ENCODE assay signal across 8 cellular contexts in the genomic region with DNA sequence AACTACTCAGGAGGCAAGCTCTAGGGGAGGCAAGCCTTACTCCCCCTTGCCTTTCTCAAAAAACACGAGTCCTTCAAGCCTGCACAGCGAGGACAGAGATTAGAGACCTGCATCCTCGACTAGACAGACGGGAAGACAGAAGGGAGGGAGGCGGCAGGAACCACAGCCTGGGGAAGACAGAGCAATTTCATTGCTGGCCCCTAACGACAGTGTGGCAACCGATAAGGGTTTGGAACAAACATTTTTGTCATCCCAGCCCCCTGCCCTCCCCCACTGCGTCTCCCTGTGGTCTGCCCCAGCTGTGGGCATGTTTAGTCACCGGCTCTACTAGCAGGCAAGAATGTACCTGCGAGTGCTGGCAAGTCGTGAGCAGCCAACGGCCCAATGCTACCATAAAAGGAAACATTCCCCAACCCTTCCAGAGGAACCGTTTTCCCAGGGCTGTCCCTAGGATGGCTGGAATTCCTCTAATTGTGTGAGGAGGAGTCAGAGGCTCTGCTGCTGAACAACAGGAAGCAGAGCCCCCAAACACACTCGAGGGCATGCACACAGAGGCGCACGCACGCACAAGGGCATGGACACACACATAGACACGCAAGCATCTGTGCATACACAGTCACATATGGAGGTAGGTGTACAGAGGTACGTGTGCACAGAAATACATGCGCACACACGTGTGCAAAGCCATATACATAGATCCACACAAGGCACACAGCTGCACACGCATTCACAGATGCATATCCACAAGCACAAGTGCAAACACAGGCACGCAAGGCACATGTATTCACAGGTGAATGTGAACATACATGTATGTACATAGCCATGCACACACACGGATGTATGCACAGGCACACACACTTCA. TPM values are rescaled to one million over a fixed set of nuclear protein-coding genes. Genes with fewer than 3 reads are reported as not detected.
A peak's percentile ranks its signal among the peaks of the same experiment; 100 is the strongest.
DNase-seq lines count a peak whose midpoint lies in the region; ATAC-seq, FAIRE-seq and TF ChIP-seq lines count a peak whose summit lies in the region.

No MANE protein-coding gene starts in this region.

- ATAC-seq in GM21786 (IDR thresholded peaks at IDR 0.05; ENCODE audit: unreplicated experiment) (no peak), HG03378 (IDR thresholded peaks at IDR 0.05; ENCODE audit: unreplicated experiment) (no peak)

- H3K4me1 ChIP-seq in HUES64 (ENCODE audit: insufficient read depth, low read length), result peaks cover 57% of the 10 kb centered on the region
- peaks cover 100% of the 10 kb centered on the region for H3K4me1 ChIP-seq in astrocyte (ENCODE audit: insufficient read depth, low read length)
- peaks cover 50% of the 10 kb centered on the region for H3K4me1 ChIP-seq in iPS-18a (ENCODE audit: control insufficient read depth, low read depth, low read length)
- H3K4me1 ChIP-seq in spleen, result peaks cover 91 to 100% (median 99%) of the 10 kb centered on the region in 6 donors

- peaks cover 77% of the 10 kb centered on the region for H3K36me3 ChIP-seq in HUES64 (ENCODE audit: insufficient read depth, low read length)
- peaks cover 64% of the 10 kb centered on the region for H3K36me3 ChIP-seq in astrocyte (ENCODE audit: insufficient read depth, low read length)
- peaks cover 34% of the 10 kb centered on the region for H3K36me3 ChIP-seq in iPS-18a (ENCODE audit: control insufficient read depth, low read depth, low read length)
- peaks cover 0 to 89% (median 55%) of the 10 kb centered on the region in 6 donors for H3K36me3 ChIP-seq in spleen

- TF ChIP-seq CTCF in astrocyte (IDR thresholded peaks at IDR 0.05; ENCODE audit: insufficient read depth, low read depth, low read length) (no peak), spleen (IDR thresholded peaks at IDR 0.05 in 8 of 11, conservative IDR thresholded peaks at IDR 0.05 in 3 of 11) (no peak)

- peak overlapping the region; percentile 98 for H3K27ac Mint-ChIP-seq in astrocyte (ENCODE audit: unreplicated experiment)

- H3K79me2 ChIP-seq in astrocyte (ENCODE audit: insufficient read depth, low read length), result peaks cover 99% of the 10 kb centered on the region

- H3K9ac ChIP-seq in HUES64 (ENCODE audit: low read depth, low read length) (peak overlapping the region; percentile 82), astrocyte (ENCODE audit: low read length) (peak overlapping the region; percentile 92), iPS-18a (ENCODE audit: low read length) (peak overlapping the region; percentile 76)

- H3K27ac ChIP-seq in HUES64 (ENCODE audit: low read depth, low read length), result peak overlapping the region; percentile 94
- H3K27ac ChIP-seq in astrocyte (ENCODE audit: low read depth, low read length), result peak overlapping the region; percentile 99
- peak overlapping the region; percentile 97 for H3K27ac ChIP-seq in iPS-18a (ENCODE audit: low read length)
- H3K27ac ChIP-seq in spleen, result peak overlapping the region; percentile 89 to 97 (median 94)

- peak overlapping the region; percentile 73 for H3K4me3 Mint-ChIP-seq in astrocyte (ENCODE audit: unreplicated experiment)

- TF ChIP-seq POLR2A in spleen (IDR thresholded peaks at IDR 0.05), result no peak

- peaks cover 95% of the 10 kb centered on the region for H3K4me1 Mint-ChIP-seq in astrocyte (ENCODE audit: low read depth, unreplicated experiment)

- H3K9me3 Mint-ChIP-seq in astrocyte (ENCODE audit: unreplicated experiment), result no peaks in the 10 kb centered on the region

- H3K27me3 ChIP-seq in HUES64 (ENCODE audit: insufficient read depth, low read length), result no peaks in the 10 kb centered on the region
- no peaks in the 10 kb centered on the region for H3K27me3 ChIP-seq in astrocyte (ENCODE audit: insufficient read depth, low read length)
- no peaks in the 10 kb centered on the region for H3K27me3 ChIP-seq in iPS-18a (ENCODE audit: control insufficient read depth, insufficient read depth, low read length)
- no peaks in the 10 kb centered on the region for H3K27me3 ChIP-seq in spleen (replicated peaks in 1 of 7)

- H3K4me2 ChIP-seq in astrocyte (ENCODE audit: low read length), result peak overlapping the region; percentile 75

- no peaks in the 10 kb centered on the region for H3K9me3 ChIP-seq in HUES64 (ENCODE audit: insufficient read depth, low read depth, low read length)
- no peaks in the 10 kb centered on the region for H3K9me3 ChIP-seq in astrocyte (ENCODE audit: insufficient read depth, low read depth, low read length)
- H3K9me3 ChIP-seq in iPS-18a (ENCODE audit: control insufficient read depth, low read depth, low read length), result no peaks in the 10 kb centered on the region
- H3K9me3 ChIP-seq in spleen, result no peaks in the 10 kb centered on the region

- peaks cover 59% of the 10 kb centered on the region for H4K20me1 ChIP-seq in astrocyte (ENCODE audit: insufficient read depth, low read length)

- WGBS in HUES64, result 26% methylated on average over 23 of the region's 24 CpGs
- 22 to 30% (median 25%) methylated on average over 23 to 24 of the region's 24 CpGs for WGBS in spleen, 5 donors

- DNase-seq in AG08396 (ENCODE audit: low spot score), result peak; percentile 80
- DNase-seq in T-helper 9 cell, result peak; percentile 68
- DNase-seq in astrocyte (ENCODE audit: low read depth), result peak; percentile 98
- peak; percentile 78 for DNase-seq in spleen

- intact Hi-C loops in spleen (cut with DNase I; ENCODE audit: low total_unique reads), result loop anchor here (10.0 kb wide), 1 partner anchor 55 kb away; the partner anchor contains the start of gene MYH9

- no peak overlapping the region for H2AFZ ChIP-seq in astrocyte (ENCODE audit: low read depth, low read length)

- peaks cover 50% of the 10 kb centered on the region for H3K36me3 Mint-ChIP-seq in astrocyte (ENCODE audit: low read depth, unreplicated experiment)

- peak; percentile 58 for FAIRE-seq in astrocyte (lab: Jason Lieb, UNC)

- H3K4me3 ChIP-seq in HUES64 (ENCODE audit: low read length) (peak overlapping the region; percentile 5; the same call in 1 of the 2 replicates), astrocyte (ENCODE audit: insufficient read depth, low read depth, low read length) (no peak overlapping the region), iPS-18a (ENCODE audit: low read length) (peak overlapping the region; percentile 4), spleen (peak overlapping the region in 2 of 8 donors; percentile 1 to 59)

- H3K27me3 Mint-ChIP-seq in astrocyte (ENCODE audit: low read depth, unreplicated experiment), result no peaks in the 10 kb centered on the region

RNA-seq across cellular contexts. Expression of gene MYH9, which starts 58.3 kb away (rescaled TPM):
- 117 TPM for polyA plus RNA-seq in HUES64 (2013, experiment 1 of 2)
- 121 TPM for polyA plus RNA-seq in HUES64 (2013, experiment 2 of 2)
- total RNA-seq in astrocyte (2,278 and 2,469 TPM in 2 replicates), spleen (1,000 to 10,000 TPM in 4 of 7 donors, 100 to 1,000 TPM in 3; 575 to 1,376 (median 1,013) TPM)
- polyA plus RNA-seq in spleen, result 100 to 1,000 TPM in 1 of 3 donors, 10 to 100 TPM in 2; 59.8 to 166 (median 71.1) TPM
